ENCODE assay signal across 8 cellular contexts in genomic region chr10:30359373-30360206, GRCh38. TPM values are rescaled to one million over a fixed set of nuclear protein-coding genes. Genes with fewer than 3 reads are reported as not detected.
DNase-seq lines count a peak whose midpoint lies in the region; ATAC-seq and TF ChIP-seq lines count a peak whose summit lies in the region.

No MANE protein-coding gene starts in this region.

- H3K27ac Mint-ChIP-seq in neural crest cell (ENCODE audit: unreplicated experiment): no peak overlapping the region

- TF ChIP-seq EP300 in transverse colon (IDR thresholded peaks at IDR 0.05; ENCODE audit: low read depth): no peak

- WGBS in transverse colon (ENCODE audit: low coverage in 1 of 2), 2 donors: 53% methylated on average over 8 of the region's 8 CpGs; no CpG with 5 or more reads in 1 of the 2 donors

- H3K9me3 Mint-ChIP-seq in neural crest cell: no peaks in the 10 kb centered on the region

- TF ChIP-seq POLR2A in transverse colon (IDR thresholded peaks at IDR 0.05): peak; percentile 11

- ATAC-seq in GM18858 (IDR thresholded peaks at IDR 0.05; ENCODE audit: unreplicated experiment) (peak; percentile 73), HG03135 (IDR thresholded peaks at IDR 0.05; ENCODE audit: unreplicated experiment) (peak; percentile 87)

- H3K4me1 Mint-ChIP-seq in neural crest cell: no peaks in the 10 kb centered on the region

- intact Hi-C loops in transverse colon (cut with DNase I; ENCODE audit: low total_unique reads): no loop called here

- H3K27me3 Mint-ChIP-seq in neural crest cell (ENCODE audit: low read depth): peaks cover 15% of the 10 kb centered on the region

- H3K4me3 Mint-ChIP-seq in neural crest cell: no peak overlapping the region

- H3K4me1 ChIP-seq in transverse colon: peaks cover 0 to 11% (median 0%) of the 10 kb centered on the region in 4 donors

- no peaks in the 10 kb centered on the region for H3K36me3 ChIP-seq in transverse colon

- DNase-seq in AG20443 (ENCODE audit: low spot score) (peak; percentile 65), OCI-M1 (lab: John Stamatoyannopoulos, UW) (peak; percentile 82), fibroblast of pulmonary artery (ENCODE audit: low read depth) (peak; percentile 60), neural crest cell (ENCODE audit: low read depth, low spot score) (peak; percentile 72), transverse colon (peak; percentile 78)
- DNase-seq in activated T-cell treated with anti-CD3 and anti-CD28 coated beads, Interleukin-2, amount 50 U/mL, for 1 hour: peak; percentile 65

- no peaks in the 10 kb centered on the region for H3K27me3 ChIP-seq in transverse colon

- TF ChIP-seq CTCF in fibroblast of pulmonary artery (IDR thresholded peaks at IDR 0.05; ENCODE audit: low read length, missing control alignments): peak; percentile 84
- peak; percentile 79 for TF ChIP-seq CTCF in neural crest cell (conservative IDR thresholded peaks at IDR 0.05)
- peak; percentile 67 to 91 (median 71) for TF ChIP-seq CTCF in transverse colon (IDR thresholded peaks at IDR 0.05)

- no peaks in the 10 kb centered on the region for H3K36me3 Mint-ChIP-seq in neural crest cell (ENCODE audit: low read depth)

- in situ Hi-C loops in transverse colon (cut with MboI; ENCODE audit: low pct_ligation_motif_present in 1 of 4, low pct_unique_long_range_greater_than_20kb in 1 of 4, low sequenced_read_pairs in 3 of 4): no loop called here

- no peak overlapping the region for H3K27ac ChIP-seq in transverse colon

- H3K4me3 ChIP-seq in fibroblast of pulmonary artery (replicated peaks; ENCODE audit: low read depth, low read length): no peak overlapping the region
- no peak overlapping the region for H3K4me3 ChIP-seq in transverse colon

- H3K9me3 ChIP-seq in transverse colon: no peaks in the 10 kb centered on the region

RNA-seq across cellular contexts. Expression of gene MTPAP, which starts 10.5 kb away (rescaled TPM):
- total RNA-seq in neural crest cell: 30.9 and 36.0 TPM in 2 replicates
- total RNA-seq in transverse colon: 10 to 100 TPM in 2 of 4 donors, 1 to 10 TPM in 2; 5.6 to 16.0 (median 10.1) TPM
